ENCODE assay signal across 14 cellular contexts in the genomic region with DNA sequence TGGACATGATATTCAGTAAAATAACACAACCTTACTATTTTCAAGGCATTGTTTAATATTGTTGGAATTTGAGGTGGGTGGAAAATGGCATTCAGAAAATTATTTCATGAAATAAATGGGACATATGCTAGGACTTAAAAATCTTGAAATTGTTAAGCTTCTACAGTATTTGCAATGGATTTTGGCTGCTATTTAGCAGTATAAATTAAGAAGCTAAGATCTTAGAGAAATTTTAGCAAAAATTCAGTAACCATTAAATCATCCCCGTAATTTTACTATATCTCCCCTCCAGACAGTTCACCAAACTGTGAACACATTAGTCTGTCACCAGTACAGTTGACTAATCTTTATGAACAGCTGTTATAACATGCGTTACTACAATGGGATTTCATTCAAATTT. TPM values are rescaled to one million over a fixed set of nuclear protein-coding genes. Genes with fewer than 3 reads are reported as not detected.
DNase-seq lines count a peak whose midpoint lies in the region; ATAC-seq and TF ChIP-seq lines count a peak whose summit lies in the region.
"Had no signal": no experiment of that assay in that cellular context is flagged by ENCODE, and none has a peak within 500 bp of the region (broad histone marks: within the 10 kb centered on the region; RNA-seq: fewer than 3 reads in every experiment).

No MANE protein-coding gene starts in this region.

- H3K4me1 ChIP-seq in SJCRH30: peaks cover 8% of the 10 kb centered on the region
- H3K4me1 ChIP-seq in mesenchymal stem cell (ENCODE audit: control insufficient read depth, insufficient read depth, low read depth, low read length): no peaks in the 10 kb centered on the region

- no peak overlapping the region for H3K4me2 ChIP-seq in mesenchymal stem cell (ENCODE audit: low read length, poor library complexity, severe bottlenecking)

- no peak overlapping the region for H3K4me3 Mint-ChIP-seq in chondrocyte (ENCODE audit: unreplicated experiment)
- H3K4me3 Mint-ChIP-seq in activated naive CD8-positive, alpha-beta T cell treated with anti-CD3 and anti-CD28 coated beads for 36 hours: no peak overlapping the region

- H3K36me3 ChIP-seq in SJCRH30 (no peaks in the 10 kb centered on the region), mesenchymal stem cell (ENCODE audit: control insufficient read depth in 1 of 2, insufficient read depth in 2 of 2, low read depth in 1 of 2, low read length in 2 of 2) (no peaks in the 10 kb centered on the region)

- H2BK120ac ChIP-seq in mesenchymal stem cell (ENCODE audit: low read depth, low read length): no peak overlapping the region

- TF ChIP-seq CTCF in AG10803 (conservative IDR thresholded peaks at IDR 0.05; ENCODE audit: low read length) (no peak), chondrocyte (IDR thresholded peaks at IDR 0.05) (no peak)

- H4K8ac ChIP-seq in mesenchymal stem cell (ENCODE audit: low read length): no peak overlapping the region

- peaks cover 74% of the 10 kb centered on the region for H3K4me1 Mint-ChIP-seq in chondrocyte (ENCODE audit: low read depth)
- peaks cover 33% of the 10 kb centered on the region for H3K4me1 Mint-ChIP-seq in activated naive CD8-positive, alpha-beta T cell treated with anti-CD3 and anti-CD28 coated beads for 36 hours

- no peak overlapping the region for H2AFZ ChIP-seq in mesenchymal stem cell (ENCODE audit: low read depth, low read length)

- no peak overlapping the region for H2BK12ac ChIP-seq in mesenchymal stem cell (ENCODE audit: low read length in 2 of 2)

- no peaks in the 10 kb centered on the region for H3K27me3 Mint-ChIP-seq in chondrocyte (ENCODE audit: low read depth)
- H3K27me3 Mint-ChIP-seq in activated naive CD8-positive, alpha-beta T cell treated with anti-CD3 and anti-CD28 coated beads for 36 hours: no peaks in the 10 kb centered on the region

- no peak overlapping the region for H2BK15ac ChIP-seq in mesenchymal stem cell (ENCODE audit: low read depth, poor library complexity, severe bottlenecking)

- peak overlapping the region; percentile 22 for H3K9ac ChIP-seq in mesenchymal stem cell (ENCODE audit: low read length)

- no peak overlapping the region for H2AK5ac ChIP-seq in mesenchymal stem cell (ENCODE audit: low read length, severe bottlenecking)

- H3K27ac ChIP-seq in SJCRH30 (peak overlapping the region; percentile 50), mesenchymal stem cell (ENCODE audit: low read length, poor library complexity, severe bottlenecking) (no peak overlapping the region)
- H3K27ac ChIP-seq: C4-2B had no signal

- H3K27me3 ChIP-seq in SJCRH30 (no peaks in the 10 kb centered on the region), mesenchymal stem cell (ENCODE audit: control insufficient read depth in 1 of 2, insufficient read depth in 1 of 2, low read length in 2 of 2) (no peaks in the 10 kb centered on the region)

- H3K27ac Mint-ChIP-seq in chondrocyte (ENCODE audit: unreplicated experiment): peak overlapping the region; percentile 86
- H3K27ac Mint-ChIP-seq in activated naive CD8-positive, alpha-beta T cell treated with anti-CD3 and anti-CD28 coated beads for 36 hours: no peak overlapping the region

- WGBS in mesenchymal stem cell: 100% methylated on average over 1 of the region's 2 CpGs

- no peak overlapping the region for H4K91ac ChIP-seq in mesenchymal stem cell (ENCODE audit: low read length)

- peaks cover 12% of the 10 kb centered on the region for H3K9me3 Mint-ChIP-seq in chondrocyte (ENCODE audit: low read depth)
- peaks cover 6% of the 10 kb centered on the region for H3K9me3 Mint-ChIP-seq in activated naive CD8-positive, alpha-beta T cell treated with anti-CD3 and anti-CD28 coated beads for 36 hours

- peaks cover 11% of the 10 kb centered on the region for H3K36me3 Mint-ChIP-seq in chondrocyte (ENCODE audit: low read depth)
- H3K36me3 Mint-ChIP-seq in activated naive CD8-positive, alpha-beta T cell treated with anti-CD3 and anti-CD28 coated beads for 36 hours: peaks cover 18% of the 10 kb centered on the region

- no peak overlapping the region for H3K18ac ChIP-seq in mesenchymal stem cell (ENCODE audit: low read depth in 1 of 2, low read length in 2 of 2)

- no peak overlapping the region for H3K4me3 ChIP-seq in AG10803 (ENCODE audit: low read length)
- no peak overlapping the region for H3K4me3 ChIP-seq in SJCRH30
- H3K4me3 ChIP-seq in mesenchymal stem cell (ENCODE audit: insufficient read depth in 1 of 2, low read depth in 1 of 2, low read length in 2 of 2): no peak overlapping the region

- no peak overlapping the region for H2BK5ac ChIP-seq in mesenchymal stem cell (ENCODE audit: low read depth, low read length, poor library complexity, severe bottlenecking)

- H3K9me3 ChIP-seq in SJCRH30 (replicated peaks): no peaks in the 10 kb centered on the region
- H3K9me3 ChIP-seq in mesenchymal stem cell (ENCODE audit: control insufficient read depth, low read length): peaks cover 5% of the 10 kb centered on the region

- ATAC-seq in HG03025 (IDR thresholded peaks at IDR 0.05; ENCODE audit: low FRiP score, unreplicated experiment): no peak

- H3K14ac ChIP-seq in mesenchymal stem cell (ENCODE audit: low read length in 2 of 2): no peak overlapping the region

- peak; percentile 57 for DNase-seq in AG10803 (ENCODE audit: low read depth)
- peak in 1 of 2 experiments; percentile 36 for DNase-seq in SJCRH30
- no peak for DNase-seq in chondrocyte (ENCODE audit: low spot score)
- no peak for DNase-seq in mesenchymal stem cell
- DNase-seq in activated naive CD8-positive, alpha-beta T cell treated with anti-CD3 and anti-CD28 coated beads for 36 hours: no peak
- no peak for DNase-seq in Ammon's horn (ENCODE audit: low spot score)
- DNase-seq in NCI-H2081 (lab: John Stamatoyannopoulos, UW): no peak
- DNase-seq: DMS79; NCI-H1436; NCI-H2081 treated with DMSO at 0.1 percent for 48 hours; NCI-H524; NK-92 treated with Interleukin-12 subunit alpha and Interleukin-12 subunit beta, amount 100 ng/mL, for 24 hours had no signal

- no peak overlapping the region for H3K23ac ChIP-seq in mesenchymal stem cell (ENCODE audit: low read length in 2 of 2)

- no peak overlapping the region for H3K4ac ChIP-seq in mesenchymal stem cell (ENCODE audit: low read depth in 1 of 2, low read length in 2 of 2)

- peaks cover 11% of the 10 kb centered on the region for H3K79me1 ChIP-seq in mesenchymal stem cell (replicated peaks; ENCODE audit: low read length, poor library complexity, severe bottlenecking)

RNA-seq across cellular contexts. Expression of a gene that starts 8.2 kb away (rescaled TPM):
- total RNA-seq in SJCRH30 (2014; rRNA removed; shearing (Covaris generic)): 18.4 and 26.1 TPM in 2 replicates
- total RNA-seq in chondrocyte: 25.8 to 51.9 TPM (median 28.8 TPM) in 3 replicates
- 9.7 TPM for polyA plus RNA-seq in mesenchymal stem cell (2013, experiment 1 of 2)
- polyA plus RNA-seq in mesenchymal stem cell (2013, experiment 2 of 2): 10.4 TPM
- 10 to 100 TPM; 10.2 to 10.9 TPM for total RNA-seq in activated naive CD8-positive, alpha-beta T cell treated with anti-CD3 and anti-CD28 coated beads for 36 hours
